21 cellular contexts compared by ENCODE assay signal in the genomic region with DNA sequence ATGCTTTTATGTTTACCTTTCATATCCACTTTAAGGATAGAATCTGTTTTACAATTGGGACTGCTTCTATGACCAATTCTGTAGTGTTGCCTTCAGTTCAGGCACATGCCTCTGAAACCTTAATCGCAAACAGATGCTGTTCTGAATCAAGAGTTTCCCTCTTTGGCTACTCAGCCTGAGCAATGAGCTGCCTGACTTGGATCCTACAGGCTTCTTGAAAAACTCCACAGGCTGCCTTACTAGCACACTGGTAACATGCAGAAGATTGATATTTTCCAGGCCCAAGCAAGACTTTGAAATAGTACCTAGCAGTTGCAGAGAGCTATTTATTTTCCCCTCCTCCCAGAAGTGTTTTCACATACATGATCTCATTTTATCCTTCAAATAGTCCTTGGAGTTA. TPM values are rescaled to one million over a fixed set of nuclear protein-coding genes. Genes with fewer than 3 reads are reported as not detected.
DNase-seq lines count a peak whose midpoint lies in the region; ATAC-seq and TF ChIP-seq lines count a peak whose summit lies in the region.
"Had no signal": no experiment of that assay in that cellular context is flagged by ENCODE, and none has a peak within 500 bp of the region (broad histone marks: within the 10 kb centered on the region; RNA-seq: fewer than 3 reads in every experiment).

No MANE protein-coding gene starts in this region.

- H3K9me3 ChIP-seq in spleen: peaks cover 0 to under 1% (median 0%) of the 10 kb centered on the region in 8 donors
- H3K9me3 ChIP-seq: lower lobe of right lung had no signal

- 83 to 100% (median 97%) methylated on average over 1 of the region's 1 CpG for WGBS in spleen, 5 donors

- no peak for TF ChIP-seq POLR2A in spleen (IDR thresholded peaks at IDR 0.05)

- no peaks in the 10 kb centered on the region for H3K4me1 ChIP-seq in spleen
- H3K4me1 ChIP-seq: lower lobe of right lung had no signal

- H3K27me3 ChIP-seq in spleen (replicated peaks in 1 of 7): no peaks in the 10 kb centered on the region
- H3K27me3 ChIP-seq: brain microvascular endothelial cell had no signal

- intact Hi-C loops in spleen (cut with DNase I; ENCODE audit: low total_unique reads): no loop called here

- TF ChIP-seq CTCF in fibroblast of villous mesenchyme (IDR thresholded peaks at IDR 0.05; ENCODE audit: insufficient read depth, low read depth, low read length): no peak
- no peak for TF ChIP-seq CTCF in spleen (IDR thresholded peaks at IDR 0.05 in 8 of 11, conservative IDR thresholded peaks at IDR 0.05 in 3 of 11)

- no peaks in the 10 kb centered on the region for H3K36me3 ChIP-seq in spleen
- H3K36me3 ChIP-seq: brain microvascular endothelial cell, lower lobe of right lung had no signal

- ATAC-seq in SK-N-SH treated with all-trans-retinoic acid at 6 μM for 48 hours (peak; percentile 86), HG03095 (IDR thresholded peaks at IDR 0.05; ENCODE audit: unreplicated experiment) (no peak)
- ATAC-seq: lower lobe of right lung had no signal

- DNase-seq in GM04503 (ENCODE audit: low read depth): peak; percentile 14
- DNase-seq in fibroblast of villous mesenchyme (ENCODE audit: low read depth): peak; percentile 53
- DNase-seq in stromal cell of bone marrow (ENCODE audit: low read depth): peak; percentile 71
- DNase-seq in spleen: no peak
- DNase-seq in NCI-H2029 (lab: John Stamatoyannopoulos, UW): no peak
- no peak for DNase-seq in UCSD-AML1 (lab: John Stamatoyannopoulos, UW; ENCODE audit: unreplicated experiment)
- DNase-seq: activated CD4-positive, alpha-beta memory T cell treated with anti-CD3 and anti-CD28 coated beads, Interleukin-2, amount 10 ng/mL, durations not matched to agents 7 days and 5 days; activated naive CD4-positive, alpha-beta T cell treated with anti-CD3 and anti-CD28 coated beads for 36 hours; activated T-cell treated with anti-CD3 and anti-CD28 coated beads, Interleukin-2, amount 50 U/mL, for 1 hour; brain microvascular endothelial cell; dermis blood vessel endothelial cell; head of caudate nucleus; lower lobe of right lung; NCI-H187 treated with DMSO at 0.1 percent for 48 hours; NCI-H446; stimulated activated CD8-positive, alpha-beta memory T cell treated with anti-CD3 and anti-CD28 coated beads, Interleukin-4, amount 100 ng/mL, for 48 hours had no signal

- H3K27ac ChIP-seq in spleen: no peak overlapping the region
- H3K27ac ChIP-seq: brain microvascular endothelial cell, lower lobe of right lung had no signal

- no peak overlapping the region for H3K4me3 ChIP-seq in fibroblast of villous mesenchyme (ENCODE audit: low read depth, low read length)
- no peak overlapping the region for H3K4me3 ChIP-seq in spleen
- H3K4me3 ChIP-seq: lower lobe of right lung, skin epidermis had no signal

TF ChIP-seq in SK-N-SH treated with all-trans-retinoic acid at 6 μM for 48 hours, 23 proteins besides CTCF, POLR2A, EP300 and RAD21:
- TF ChIP-seq ZNF70 (CRISPR knock-in tag; IDR thresholded peaks at IDR 0.05): no peak
- TF ChIP-seq TCF4 (CRISPR knock-in tag; IDR thresholded peaks at IDR 0.05; ENCODE audit: borderline replicate concordance): peak; percentile 17; the same call in 1 of the 2 replicates

RNA-seq across cellular contexts. Expression of a gene that starts 34.8 kb away (rescaled TPM):
- total RNA-seq in fibroblast of villous mesenchyme (not detected in 2 replicates), spleen (1 to 10 TPM in 1 of 7 donors, not detected in 6; 2.4 TPM)
- polyA plus RNA-seq in spleen: under 1 TPM; 0.17 to 0.80 (median 0.48) TPM
- total RNA-seq: activated naive CD4-positive, alpha-beta T cell treated with anti-CD3 and anti-CD28 coated beads for 36 hours; dermis blood vessel endothelial cell; lower lobe of right lung; temporal lobe had no signal
- polyA plus RNA-seq: CD14-positive monocyte had no signal

Comparison
In these comparisons a context has a peak if more than half of its experiments do, and no peak if none do; other contexts are left out.
1. DNase-seq: peak in GM04503 (single experiment), fibroblast of villous mesenchyme (single experiment) and stromal cell of bone marrow (single experiment); none in spleen (single experiment), NCI-H2029 (single experiment) and UCSD-AML1 (single experiment).